1 cellular context compared by ENCODE assay signal in genomic region chr19:51560339-51560738, GRCh38.
TF ChIP-seq lines count a peak whose summit lies in the region.

No MANE protein-coding gene starts in this region.

TF ChIP-seq in GM23338, 12 proteins besides CTCF, POLR2A, EP300 and RAD21 (continued from another document):
- TF ChIP-seq ZNF462 (CRISPR knock-in tag; IDR thresholded peaks at IDR 0.05) (no peak), REST (IDR thresholded peaks at IDR 0.05; ENCODE audit: unreplicated experiment) (no peak), POLR2AphosphoS5 (IDR thresholded peaks at IDR 0.05; ENCODE audit: low read depth) (no peak), EZH2 (IDR thresholded peaks at IDR 0.05; ENCODE audit: low read depth, unreplicated experiment) (no peak), ZNF331 (CRISPR knock-in tag; IDR thresholded peaks at IDR 0.05; ENCODE audit: low read depth) (no peak), JUNB (IDR thresholded peaks at IDR 0.05; ENCODE audit: unreplicated experiment) (no peak), EZH2phosphoT487 (IDR thresholded peaks at IDR 0.05; ENCODE audit: unreplicated experiment) (no peak), ZNF114 (CRISPR knock-in tag; IDR thresholded peaks at IDR 0.05) (no peak), CREB1 (CRISPR knock-in tag; IDR thresholded peaks at IDR 0.05; ENCODE audit: low read depth) (no peak), NANOG (IDR thresholded peaks at IDR 0.05; ENCODE audit: borderline replicate concordance) (no peak)
